9 cellular contexts compared by ENCODE assay signal in the genomic region with DNA sequence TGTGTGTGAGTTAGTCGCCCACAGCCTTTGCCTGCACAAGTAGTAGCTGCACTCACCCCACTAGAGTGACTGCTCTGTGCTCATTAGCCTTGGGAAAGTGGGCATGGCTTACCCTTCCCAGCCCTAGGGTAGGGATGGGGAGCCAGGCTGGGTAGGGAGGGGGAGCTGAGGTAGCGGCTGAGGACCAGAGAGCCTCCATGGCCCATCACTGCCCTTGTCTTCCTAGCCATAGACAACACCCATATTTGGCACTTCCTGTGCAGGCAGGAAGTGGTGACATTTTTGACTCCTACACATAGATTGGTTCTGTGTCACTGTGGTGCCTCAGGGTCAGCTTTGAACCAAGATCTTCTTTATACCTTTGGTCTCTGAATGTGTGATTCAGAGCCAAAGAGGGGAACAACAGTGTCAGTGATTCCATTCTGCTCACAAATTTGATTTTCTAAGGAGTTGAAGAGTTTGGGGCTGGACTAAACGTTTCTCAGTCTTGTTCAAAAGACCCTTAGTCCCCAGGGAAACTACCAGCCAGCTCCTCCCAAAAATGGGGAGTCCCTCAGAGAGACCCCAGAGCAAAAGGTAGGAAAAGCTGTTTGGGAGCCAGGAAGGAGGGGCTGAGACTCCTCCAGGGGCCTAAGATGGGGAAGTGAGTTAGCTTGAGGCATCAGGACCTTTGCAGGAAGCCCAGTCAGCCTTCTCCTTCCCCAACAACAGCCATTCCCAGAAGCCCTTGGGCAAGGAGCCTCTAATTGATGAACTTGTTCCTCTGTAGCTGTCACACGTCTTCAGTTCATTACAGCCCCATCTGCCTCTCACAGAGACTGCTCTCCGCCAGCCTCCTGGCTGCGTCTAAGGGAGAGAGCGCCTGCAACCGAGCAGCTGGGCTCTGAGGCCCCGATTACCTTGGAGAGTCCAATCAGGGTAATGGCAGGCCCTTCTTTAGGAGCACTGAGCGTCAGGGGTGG.
DNase-seq lines count a peak whose midpoint lies in the region; ATAC-seq and TF ChIP-seq lines count a peak whose summit lies in the region.
"Had no signal": no experiment of that assay in that cellular context is flagged by ENCODE, and none has a peak within 500 bp of the region (broad histone marks: within the 10 kb centered on the region; RNA-seq: fewer than 3 reads in every experiment).

No MANE protein-coding gene starts in this region.

- peak; percentile 90 for ATAC-seq in activated CD4-positive, CD25-positive, alpha-beta regulatory T cell treated with anti-CD3 and anti-CD28 coated beads, Interleukin-2, amount 50 U/mL, for 24 hours
- peak; percentile 96 for ATAC-seq in activated T-helper 17 cell treated with anti-CD3 and anti-CD28 coated beads, Interleukin-2, amount 50 U/mL, for 72 hours (replicated peaks)
- ATAC-seq in upper lobe of left lung (ENCODE audit: low FRiP score in 2 of 2) (no peak), GM19467 (IDR thresholded peaks at IDR 0.05; ENCODE audit: unreplicated experiment) (no peak)

- no peak overlapping the region for H3K4me3 ChIP-seq in upper lobe of left lung

- H3K4me1 ChIP-seq in upper lobe of left lung: no peaks in the 10 kb centered on the region

- TF ChIP-seq EP300 in upper lobe of left lung (IDR thresholded peaks at IDR 0.05): no peak

- no peaks in the 10 kb centered on the region for H3K36me3 ChIP-seq in upper lobe of left lung

- no peak overlapping the region for H3K27ac ChIP-seq in upper lobe of left lung

- H3K27ac Mint-ChIP-seq in activated T-helper 17 cell treated with anti-CD3 and anti-CD28 coated beads, Interleukin-2, amount 50 U/mL, for 72 hours: peak overlapping the region; percentile 97

- no peaks in the 10 kb centered on the region for H3K27me3 ChIP-seq in upper lobe of left lung

- peaks cover 15% of the 10 kb centered on the region for H3K4me1 Mint-ChIP-seq in activated T-helper 17 cell treated with anti-CD3 and anti-CD28 coated beads, Interleukin-2, amount 50 U/mL, for 72 hours

- peak overlapping the region; percentile 56 for H3K4me3 Mint-ChIP-seq in activated T-helper 17 cell treated with anti-CD3 and anti-CD28 coated beads, Interleukin-2, amount 50 U/mL, for 72 hours

- H3K9me3 Mint-ChIP-seq in activated T-helper 17 cell treated with anti-CD3 and anti-CD28 coated beads, Interleukin-2, amount 50 U/mL, for 72 hours: no peaks in the 10 kb centered on the region

- no peak for DNase-seq in activated CD4-positive, CD25-positive, alpha-beta regulatory T cell (lab: John Stamatoyannopoulos, UW)
- DNase-seq in NCI-H1436 (lab: John Stamatoyannopoulos, UW) (peak; percentile 47), upper lobe of left lung (no peak), GF-D8 (lab: John Stamatoyannopoulos, UW) (no peak)
- peak; percentile 18 to 30 for DNase-seq in stimulated activated CD4-positive, alpha-beta T cell treated with anti-CD3 and anti-CD28 coated beads, Interleukin-4, amount 100 ng/mL, for 48 hours (ENCODE audit: low read depth in 2 of 2)
- DNase-seq: effector CD4-positive, alpha-beta T cell had no signal

- no peaks in the 10 kb centered on the region for H3K9me3 ChIP-seq in upper lobe of left lung

- no peak for TF ChIP-seq POLR2A in upper lobe of left lung (IDR thresholded peaks at IDR 0.05)

- no peak for TF ChIP-seq CTCF in upper lobe of left lung (IDR thresholded peaks at IDR 0.05)

- WGBS in upper lobe of left lung, 2 donors: 85 to 93% methylated on average over 4 to 10 of the region's 10 CpGs

- no peaks in the 10 kb centered on the region for H3K36me3 Mint-ChIP-seq in activated T-helper 17 cell treated with anti-CD3 and anti-CD28 coated beads, Interleukin-2, amount 50 U/mL, for 72 hours (ENCODE audit: low read depth)

- no peaks in the 10 kb centered on the region for H3K27me3 Mint-ChIP-seq in activated T-helper 17 cell treated with anti-CD3 and anti-CD28 coated beads, Interleukin-2, amount 50 U/mL, for 72 hours

Comparison
In these comparisons a context has a peak if more than half of its experiments do, and no peak if none do; other contexts are left out.
1. ATAC-seq: peak in activated CD4-positive, CD25-positive, alpha-beta regulatory T cell treated with anti-CD3 and anti-CD28 coated beads, Interleukin-2, amount 50 U/mL, for 24 hours (2 of 2) and activated T-helper 17 cell treated with anti-CD3 and anti-CD28 coated beads, Interleukin-2, amount 50 U/mL, for 72 hours (single experiment); none in upper lobe of left lung (0 of 2) and GM19467 (single experiment).
2. DNase-seq: peak in NCI-H1436 (single experiment) and stimulated activated CD4-positive, alpha-beta T cell treated with anti-CD3 and anti-CD28 coated beads, Interleukin-4, amount 100 ng/mL, for 48 hours (2 of 2); none in activated CD4-positive, CD25-positive, alpha-beta regulatory T cell (0 of 4), upper lobe of left lung (0 of 2) and GF-D8 (single experiment).